In the genomic region with DNA sequence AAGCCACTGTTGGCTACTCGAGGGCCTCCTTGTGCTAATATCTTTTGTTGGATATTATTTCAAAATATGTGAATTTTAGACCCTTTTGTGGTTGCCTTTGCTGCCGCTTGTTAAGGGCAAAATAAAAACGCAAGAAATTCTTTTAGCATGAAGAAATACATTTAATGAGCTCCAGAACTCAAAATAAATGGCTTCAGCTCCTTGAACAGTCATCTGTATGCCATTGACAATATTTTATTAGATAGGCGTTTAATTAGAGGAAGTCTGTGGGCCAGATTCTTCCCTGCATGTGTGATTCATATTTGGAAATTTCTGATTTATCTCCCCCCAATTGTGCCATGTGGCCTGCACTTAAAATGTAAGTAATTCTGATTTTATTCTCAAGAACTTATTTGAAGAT, we compare ENCODE assay signal across 25 cellular contexts.
"Had no signal": no experiment of that assay in that cellular context is flagged by ENCODE, and none has a peak within 500 bp of the region (broad histone marks: within the 10 kb centered on the region; RNA-seq: fewer than 3 reads in every experiment).

No MANE protein-coding gene starts in this region.

- H3K27ac Mint-ChIP-seq: activated CD4-positive, alpha-beta T cell treated with anti-CD3 and anti-CD28 coated beads for 36 hours; activated CD8-positive, alpha-beta memory T cell treated with anti-CD3 and anti-CD28 coated beads, Interleukin-2, amount 10 ng/mL, durations not matched to agents 7 days and 5 days; activated CD8-positive, alpha-beta T cell treated with anti-CD3 and anti-CD28 coated beads, Interleukin-2, amount 10 ng/mL, durations not matched to agents 7 days and 5 days; activated naive CD8-positive, alpha-beta T cell; naive B cell; nephron progenitor cell; stimulated activated naive CD8-positive, alpha-beta T cell treated with anti-CD3 and anti-CD28 coated beads, Interleukin-15, Interleukin-2, amounts not matched to agents 100 ng/mL and 50 ng/mL, for 24 hours had no signal

- H3K36me3 Mint-ChIP-seq: activated CD8-positive, alpha-beta memory T cell treated with anti-CD3 and anti-CD28 coated beads, Interleukin-2, amount 10 ng/mL, durations not matched to agents 7 days and 5 days; activated naive CD8-positive, alpha-beta T cell; naive B cell had no signal

- H3K36me3 ChIP-seq: gastrocnemius medialis, neutrophil, vagina had no signal

- H3K4me3 ChIP-seq: adrenal gland, body of pancreas, gastrocnemius medialis, hepatocyte, right lobe of liver, upper lobe of left lung, vagina had no signal

- H3K4me1 Mint-ChIP-seq: activated CD4-positive, alpha-beta T cell treated with anti-CD3 and anti-CD28 coated beads for 36 hours; activated CD8-positive, alpha-beta memory T cell treated with anti-CD3 and anti-CD28 coated beads, Interleukin-2, amount 10 ng/mL, durations not matched to agents 7 days and 5 days; naive B cell had no signal

- H3K4me3 Mint-ChIP-seq: activated CD4-positive, alpha-beta T cell treated with anti-CD3 and anti-CD28 coated beads for 36 hours; activated CD8-positive, alpha-beta memory T cell treated with anti-CD3 and anti-CD28 coated beads, Interleukin-2, amount 10 ng/mL, durations not matched to agents 7 days and 5 days; activated CD8-positive, alpha-beta T cell treated with anti-CD3 and anti-CD28 coated beads, Interleukin-2, amount 10 ng/mL, durations not matched to agents 7 days and 5 days; activated naive CD8-positive, alpha-beta T cell; naive B cell; nephron progenitor cell; stimulated activated naive CD8-positive, alpha-beta T cell treated with anti-CD3 and anti-CD28 coated beads, Interleukin-15, Interleukin-2, amounts not matched to agents 100 ng/mL and 50 ng/mL, for 24 hours had no signal

- H3K27me3 Mint-ChIP-seq: activated CD4-positive, alpha-beta T cell treated with anti-CD3 and anti-CD28 coated beads for 36 hours had no signal

- ATAC-seq: activated CD4-positive, alpha-beta T cell treated with anti-CD3 and anti-CD28 coated beads for 36 hours; activated CD8-positive, alpha-beta memory T cell treated with anti-CD3 and anti-CD28 coated beads, Interleukin-2, amount 10 ng/mL, durations not matched to agents 7 days and 5 days; activated CD8-positive, alpha-beta T cell treated with anti-CD3 and anti-CD28 coated beads, Interleukin-2, amount 10 ng/mL, durations not matched to agents 7 days and 5 days; body of pancreas; gastrocnemius medialis; left cardiac atrium; right lobe of liver had no signal

- DNase-seq: activated CD4-positive, alpha-beta T cell treated with anti-CD3 and anti-CD28 coated beads for 36 hours; activated CD4-positive, CD25-positive, alpha-beta regulatory T cell; activated CD8-positive, alpha-beta memory T cell treated with anti-CD3 and anti-CD28 coated beads, Interleukin-2, amount 10 ng/mL, durations not matched to agents 7 days and 5 days; activated CD8-positive, alpha-beta T cell treated with anti-CD3 and anti-CD28 coated beads, Interleukin-2, amount 10 ng/mL, durations not matched to agents 7 days and 5 days; activated effector memory CD4-positive, alpha-beta T cell treated with Interleukin-2 at 50 U/mL for 16 hours; activated naive CD4-positive, alpha-beta T cell treated with Interleukin-2 at 50 U/mL for 16 hours; adrenal gland; aorta; body of pancreas; dermis blood vessel endothelial cell; effector CD4-positive, alpha-beta T cell; gastrocnemius medialis; left cardiac atrium; mammary epithelial cell; naive B cell; nephron progenitor cell; right lobe of liver; stimulated activated CD4-positive, alpha-beta T cell treated with anti-CD3 and anti-CD28 coated beads, Interleukin-12 subunit alpha, Interleukin-12 subunit beta, amount 100 ng/mL, for 4 hours; stimulated activated CD4-positive, alpha-beta T cell treated with anti-CD3 and anti-CD28 coated beads, Interleukin-4, amount 100 ng/mL, for 1 hour; upper lobe of left lung had no signal

- H3K9me3 ChIP-seq: adrenal gland, body of pancreas, gastrocnemius medialis, neutrophil, right lobe of liver, upper lobe of left lung, vagina had no signal

- H3K79me2 ChIP-seq: hepatocyte had no signal

- H3K4me1 ChIP-seq: gastrocnemius medialis, right lobe of liver had no signal

- H3K27me3 ChIP-seq: adrenal gland, body of pancreas, gastrocnemius medialis, hepatocyte, right lobe of liver, upper lobe of left lung, vagina had no signal

- H3K27ac ChIP-seq: adrenal gland, body of pancreas, gastrocnemius medialis, hepatocyte, neutrophil, right lobe of liver, upper lobe of left lung had no signal

- H3K9me3 Mint-ChIP-seq: naive B cell; nephron progenitor cell; stimulated activated naive CD8-positive, alpha-beta T cell treated with anti-CD3 and anti-CD28 coated beads, Interleukin-15, Interleukin-2, amounts not matched to agents 100 ng/mL and 50 ng/mL, for 24 hours had no signal

- H2AFZ ChIP-seq: hepatocyte had no signal
